Comparison of ENCODE assay signal across 9 cellular contexts in the genomic region with DNA sequence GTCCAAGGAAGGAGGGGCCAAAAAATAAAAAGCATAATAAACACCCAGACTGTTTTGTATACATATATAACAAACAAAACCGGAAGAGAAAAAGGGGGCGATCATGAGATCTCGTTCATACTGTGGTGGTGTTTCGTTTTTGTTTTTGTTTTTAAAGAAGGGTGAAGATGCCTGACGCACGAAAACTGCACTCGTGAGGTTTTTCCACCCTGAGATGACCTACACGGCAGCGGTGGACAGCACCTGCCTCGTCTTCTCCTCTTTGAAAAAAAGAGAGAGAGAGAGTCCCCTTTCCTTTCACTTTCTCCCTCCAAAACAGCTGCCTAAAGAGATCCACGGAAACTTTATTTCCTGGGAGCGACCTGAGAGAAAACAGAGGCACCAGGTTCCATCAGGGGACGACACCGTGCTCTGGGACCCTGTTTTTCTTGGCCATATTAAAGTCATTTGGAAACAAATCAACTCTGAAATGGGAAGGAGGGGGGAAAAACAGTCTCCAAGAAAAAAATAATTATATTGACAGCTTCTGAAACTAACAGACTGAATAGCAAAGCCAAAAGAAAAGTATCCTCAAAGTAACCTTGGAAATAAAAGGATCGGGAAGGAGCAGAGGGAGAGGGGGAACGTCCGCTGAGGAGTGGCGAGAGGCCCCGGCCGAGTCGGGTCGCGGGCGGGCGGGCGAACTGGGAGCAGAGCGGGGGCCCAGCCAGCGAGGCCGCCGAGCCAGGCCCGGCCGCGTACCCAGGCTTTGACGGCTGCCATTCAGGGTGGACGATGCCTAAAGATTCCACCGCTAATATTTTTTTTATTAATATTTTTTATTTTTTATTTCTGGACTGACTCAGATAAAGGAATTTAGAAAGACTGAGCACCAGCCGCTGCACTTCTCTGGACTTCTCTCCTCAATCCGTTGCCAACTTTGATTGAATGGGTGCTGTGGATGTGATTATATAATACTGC. TPM values are rescaled to one million over a fixed set of nuclear protein-coding genes. Genes with fewer than 3 reads are reported as not detected.
DNase-seq lines count a peak whose midpoint lies in the region; ATAC-seq, FAIRE-seq and TF ChIP-seq lines count a peak whose summit lies in the region.
"Had no signal": no experiment of that assay in that cellular context is flagged by ENCODE, and none has a peak within 500 bp of the region (broad histone marks: within the 10 kb centered on the region; RNA-seq: fewer than 3 reads in every experiment).

No MANE protein-coding gene starts in this region.

- ATAC-seq in activated CD4-positive, alpha-beta T cell treated with anti-CD3 and anti-CD28 coated beads for 36 hours, result no peak
- ATAC-seq in stimulated activated naive B cell treated with anti-CD40 and anti-IgM and Interleukin-4, amounts not matched to agents 10 μg/mL and 1 μg/mL and 100 μg/mL, for 72 hours (replicated peaks), result no peak

- TF ChIP-seq POLR2A in GM12891 (IDR thresholded peaks at IDR 0.05; ENCODE audit: low read depth, low read length), result no peak

- H3K9ac ChIP-seq in NT2/D1 (ENCODE audit: insufficient read length, low read depth), result no peak overlapping the region

- H3K9me3 Mint-ChIP-seq in activated CD4-positive, alpha-beta T cell treated with anti-CD3 and anti-CD28 coated beads for 36 hours (ENCODE audit: low read depth), result no peaks in the 10 kb centered on the region
- peaks cover 46% of the 10 kb centered on the region for H3K9me3 Mint-ChIP-seq in glutamatergic neuron (ENCODE audit: unreplicated experiment)
- peaks cover 6 to 9% of the 10 kb centered on the region in 2 donors for H3K9me3 Mint-ChIP-seq in stimulated activated naive B cell treated with anti-CD40 and anti-IgM and Interleukin-4, amounts not matched to agents 10 μg/mL and 1 μg/mL and 100 μg/mL, for 72 hours

- POLR2A ChIA-PET in activated CD4-positive, alpha-beta T cell treated with anti-CD3 and anti-CD28 coated beads for 36 hours (lab: Charles Lee), result no interaction called here

- peak overlapping the region; percentile 10 for H3K27ac Mint-ChIP-seq in activated CD4-positive, alpha-beta T cell treated with anti-CD3 and anti-CD28 coated beads for 36 hours
- H3K27ac Mint-ChIP-seq in glutamatergic neuron (ENCODE audit: unreplicated experiment), result peak overlapping the region; percentile 68
- H3K27ac Mint-ChIP-seq in stimulated activated naive B cell treated with anti-CD40 and anti-IgM and Interleukin-4, amounts not matched to agents 10 μg/mL and 1 μg/mL and 100 μg/mL, for 72 hours, result peak overlapping the region; percentile 92

- H3K27me3 Mint-ChIP-seq in activated CD4-positive, alpha-beta T cell treated with anti-CD3 and anti-CD28 coated beads for 36 hours, result peaks cover 68% of the 10 kb centered on the region
- peaks cover 46% of the 10 kb centered on the region for H3K27me3 Mint-ChIP-seq in glutamatergic neuron (ENCODE audit: unreplicated experiment)
- peaks cover 68 to 75% of the 10 kb centered on the region in 2 donors for H3K27me3 Mint-ChIP-seq in stimulated activated naive B cell treated with anti-CD40 and anti-IgM and Interleukin-4, amounts not matched to agents 10 μg/mL and 1 μg/mL and 100 μg/mL, for 72 hours

- H3K27me3 ChIP-seq in NT2/D1 (ENCODE audit: insufficient read depth, insufficient read length), result peaks cover 86% of the 10 kb centered on the region

- H3K9me3 ChIP-seq in NT2/D1 (ENCODE audit: insufficient read depth, low read length), result no peaks in the 10 kb centered on the region

- CTCF ChIA-PET in activated CD4-positive, alpha-beta T cell treated with anti-CD3 and anti-CD28 coated beads for 36 hours (lab: Charles Lee), result interaction anchor here (1.2 kb wide), 1 partner anchor 10 kb away, joined by 6 read pairs; no protein-coding TSS in a partner anchor

- no peak for TF ChIP-seq CTCF in glutamatergic neuron (IDR thresholded peaks at IDR 0.05; ENCODE audit: partially characterized antibody, unreplicated experiment)

- peaks cover 9% of the 10 kb centered on the region for H3K4me1 ChIP-seq in NT2/D1 (ENCODE audit: insufficient read depth, insufficient read length)

- DNase-seq in activated CD4-positive, alpha-beta T cell treated with anti-CD3 and anti-CD28 coated beads for 36 hours, result no peak
- no peak for DNase-seq in activated CD4-positive, alpha-beta T cell treated with anti-CD3 and anti-CD28 coated beads for 48 hours
- no peak for DNase-seq in NT2/D1 (ENCODE audit: low read depth, low spot score)
- no peak for DNase-seq in glutamatergic neuron
- DNase-seq in stimulated activated naive B cell treated with anti-CD40 and anti-IgM and Interleukin-4, amounts not matched to agents 10 μg/mL and 1 μg/mL and 100 μg/mL, for 72 hours, result no peak
- no peak for DNase-seq in islet precursor cell
- DNase-seq in GM12891 (ENCODE audit: insufficient read length, low spot score), result no peak
- DNase-seq in OCI-M2 (lab: John Stamatoyannopoulos, UW; ENCODE audit: unreplicated experiment), result no peak

- no peaks in the 10 kb centered on the region for H3K36me3 ChIP-seq in NT2/D1 (ENCODE audit: insufficient read depth, insufficient read length, low read length)

- no peak for FAIRE-seq in GM12891 (lab: Jason Lieb, UNC)

- no peaks in the 10 kb centered on the region for H3K36me3 Mint-ChIP-seq in activated CD4-positive, alpha-beta T cell treated with anti-CD3 and anti-CD28 coated beads for 36 hours (ENCODE audit: low read depth)
- peaks cover 4% of the 10 kb centered on the region for H3K36me3 Mint-ChIP-seq in glutamatergic neuron (ENCODE audit: unreplicated experiment)
- H3K36me3 Mint-ChIP-seq in stimulated activated naive B cell treated with anti-CD40 and anti-IgM and Interleukin-4, amounts not matched to agents 10 μg/mL and 1 μg/mL and 100 μg/mL, for 72 hours, result peaks cover 13 to 16% of the 10 kb centered on the region in 2 donors

- intact Hi-C loops in activated CD4-positive, alpha-beta T cell treated with anti-CD3 and anti-CD28 coated beads for 36 hours (cut with DNase I, micrococcal nuclease), result loop anchor here (10.0 kb wide), 2 partner anchors 413 to 423 kb away; no protein-coding TSS in a partner anchor

- H3K4me3 Mint-ChIP-seq in activated CD4-positive, alpha-beta T cell treated with anti-CD3 and anti-CD28 coated beads for 36 hours, result peak overlapping the region; percentile 45
- H3K4me3 Mint-ChIP-seq in glutamatergic neuron (ENCODE audit: unreplicated experiment), result peak overlapping the region; percentile 38
- H3K4me3 Mint-ChIP-seq in stimulated activated naive B cell treated with anti-CD40 and anti-IgM and Interleukin-4, amounts not matched to agents 10 μg/mL and 1 μg/mL and 100 μg/mL, for 72 hours, result peak overlapping the region; percentile 45 to 66

- H3K4me1 Mint-ChIP-seq in activated CD4-positive, alpha-beta T cell treated with anti-CD3 and anti-CD28 coated beads for 36 hours, result peaks cover 33% of the 10 kb centered on the region
- H3K4me1 Mint-ChIP-seq in glutamatergic neuron (ENCODE audit: low read depth, unreplicated experiment), result peaks cover 16% of the 10 kb centered on the region
- H3K4me1 Mint-ChIP-seq in stimulated activated naive B cell treated with anti-CD40 and anti-IgM and Interleukin-4, amounts not matched to agents 10 μg/mL and 1 μg/mL and 100 μg/mL, for 72 hours, result peaks cover 34 to 47% of the 10 kb centered on the region in 2 donors

- H3K4me3 ChIP-seq in NT2/D1 (ENCODE audit: insufficient read length, low read depth), result peak overlapping the region; percentile 4

TF ChIP-seq in GM12891, 5 proteins besides CTCF, POLR2A, EP300 and RAD21:
- TF ChIP-seq PAX5 (IDR thresholded peaks at IDR 0.05; ENCODE audit: insufficient read depth, low read length, severe bottlenecking) (no peak), POLR2AphosphoS5 (IDR thresholded peaks at IDR 0.05; ENCODE audit: low read depth, low read length) (no peak), SPI1 (IDR thresholded peaks at IDR 0.05; ENCODE audit: low read depth, low read length) (no peak), POU2F2 (IDR thresholded peaks at IDR 0.05; ENCODE audit: low read depth, low read length) (no peak), TAF1 (IDR thresholded peaks at IDR 0.05; ENCODE audit: low read depth, low read length) (no peak)

RNA-seq across cellular contexts. Expression of a gene that starts 3.6 kb away (rescaled TPM):
- not detected for total RNA-seq in activated CD4-positive, alpha-beta T cell treated with anti-CD3 and anti-CD28 coated beads for 36 hours
- total RNA-seq in glutamatergic neuron (ENCODE audit: unreplicated experiment), result 0.54 TPM
- polyA plus RNA-seq in GM12891 (2012; ENCODE audit: low read depth, missing spikeins), result not detected
- polyA plus RNA-seq: AG04450 had no signal

Comparison
In these comparisons a context has a peak if more than half of its experiments do, and no peak if none do; other contexts are left out.
1. H3K27ac Mint-ChIP-seq: peak in every context shown above with its lines; median percentile 92 in stimulated activated naive B cell treated with anti-CD40 and anti-IgM and Interleukin-4, amounts not matched to agents 10 μg/mL and 1 μg/mL and 100 μg/mL, for 72 hours; 68 in glutamatergic neuron; 10 in activated CD4-positive, alpha-beta T cell treated with anti-CD3 and anti-CD28 coated beads for 36 hours.